ENCODE assay signal across 12 cellular contexts in genomic region chr12:6166808-6167207, GRCh38. TPM values are rescaled to one million over a fixed set of nuclear protein-coding genes. Genes with fewer than 3 reads are reported as not detected.
DNase-seq lines count a peak whose midpoint lies in the region; ATAC-seq, FAIRE-seq and TF ChIP-seq lines count a peak whose summit lies in the region.
"Had no signal": no experiment of that assay in that cellular context is flagged by ENCODE, and none has a peak within 500 bp of the region (broad histone marks: within the 10 kb centered on the region; RNA-seq: fewer than 3 reads in every experiment).

No MANE protein-coding gene starts in this region.

- H3K4me3 ChIP-seq in left ventricle myocardium inferior (no peak overlapping the region), K562 (no peak overlapping the region), mucosa of stomach (ENCODE audit: low read length) (no peak overlapping the region), upper lobe of right lung (no peak overlapping the region)
- H3K4me3 ChIP-seq: mucosa of descending colon had no signal

- H2AFZ ChIP-seq in K562 (ENCODE audit: low read depth, low read length) = no peak overlapping the region

- H4K20me1 ChIP-seq in K562 (replicated peaks; ENCODE audit: control insufficient read depth, insufficient read depth, low read length) = no peaks in the 10 kb centered on the region

- 66% methylated on average over 2 of the region's 6 CpGs for WGBS in K562 (ENCODE audit: insufficient coverage, low coverage, missing lambda C conversion rate)

- BruUV-seq in K562 (replicated peaks; lab: Mats Ljungman, UMichigan) = no TSS peak

- H3K9ac ChIP-seq in K562 (ENCODE audit: insufficient read depth in 1 of 2, low read depth in 2 of 2, low read length in 2 of 2) (peak overlapping the region; percentile 45 to 69; a peak in 2 of 4 replicates), mucosa of stomach (ENCODE audit: low read length) (peak overlapping the region; percentile 67)

- no peak overlapping the region for H3K4me2 ChIP-seq in K562 (ENCODE audit: insufficient read depth, low read length)

- H3K36me3 ChIP-seq in left ventricle myocardium inferior (no peaks in the 10 kb centered on the region), K562 (ENCODE audit: control insufficient read depth, insufficient read depth, low read length) (no peaks in the 10 kb centered on the region), mucosa of stomach (ENCODE audit: control insufficient read depth, insufficient read depth, low read length) (no peaks in the 10 kb centered on the region), upper lobe of right lung (no peaks in the 10 kb centered on the region)

- TF ChIP-seq EP300 in K562 (IDR thresholded peaks at IDR 0.05; ENCODE audit: low read length) = no peak

- no peaks in the 10 kb centered on the region for H3K27me3 ChIP-seq in left ventricle myocardium inferior (ENCODE audit: low read depth)
- no peaks in the 10 kb centered on the region for H3K27me3 ChIP-seq in K562 (ENCODE audit: control insufficient read depth in 2 of 2, insufficient read depth in 2 of 2, low read length in 2 of 2)
- no peaks in the 10 kb centered on the region for H3K27me3 ChIP-seq in mucosa of stomach (ENCODE audit: control insufficient read depth, insufficient read depth, low read length)
- no peaks in the 10 kb centered on the region for H3K27me3 ChIP-seq in upper lobe of right lung

- peak overlapping the region; percentile 72 for H3K27ac ChIP-seq in left ventricle myocardium inferior (replicated peaks)
- peak overlapping the region; percentile 94; the same call in 2 of the 3 replicates for H3K27ac ChIP-seq in K562 (ENCODE audit: extremely low read depth, low read depth, low read length)
- H3K27ac ChIP-seq in upper lobe of right lung = peak overlapping the region; percentile 81

- FAIRE-seq in K562 (lab: Jason Lieb, UNC) = no peak

- no peak for TF ChIP-seq CTCF in left ventricle myocardium inferior (IDR thresholded peaks at IDR 0.05; ENCODE audit: borderline replicate concordance)
- TF ChIP-seq CTCF in K562 (IDR thresholded peaks at IDR 0.05 in 2 of 3, conservative IDR thresholded peaks at IDR 0.05 in 1 of 3; ENCODE audit: insufficient read depth in 2 of 3, low read depth in 1 of 3, low read length in 3 of 3) = no peak
- TF ChIP-seq CTCF in upper lobe of right lung (IDR thresholded peaks at IDR 0.05) = no peak

- no peak for DNase-seq in left ventricle myocardium inferior
- no peak for DNase-seq in cardiac septum (ENCODE audit: low spot score)
- no peak for DNase-seq in K562 (ENCODE audit: extremely low read depth in 1 of 4, low spot score in 3 of 4)
- DNase-seq in upper lobe of right lung = peak; percentile 64
- DNase-seq in activated gamma-delta T cell treated with Interleukin-2 at 50 U/mL for 16 hours = no peak
- no peak for DNase-seq in SW480 (ENCODE audit: low spot score)
- DNase-seq: AML-193, foreskin melanocyte, mucosa of descending colon had no signal

- intact Hi-C loops in left ventricle myocardium inferior (cut with micrococcal nuclease) (no loop called here), cardiac septum (cut with DNase I) (loop anchor here (5.0 kb wide), 1 partner anchor 85 kb away; no protein-coding TSS in a partner anchor), K562 (cut with micrococcal nuclease) (no loop called here), upper lobe of right lung (cut with DNase I) (no loop called here)

- POLR2A ChIA-PET in K562 (lab: Yijun Ruan, JAX) = interaction anchor here (1.4 kb wide), 1 partner anchor 24 kb away, joined by 3 read pairs; no protein-coding TSS in a partner anchor

- H3K4me1 ChIP-seq in left ventricle myocardium inferior = peaks cover 24% of the 10 kb centered on the region
- H3K4me1 ChIP-seq in K562 (replicated peaks in 1 of 2; ENCODE audit: control insufficient read depth in 2 of 2, insufficient read depth in 2 of 2, low read length in 2 of 2) = peaks cover 18 to 21% of the 10 kb centered on the region in 2 experiments
- peaks cover 17% of the 10 kb centered on the region for H3K4me1 ChIP-seq in mucosa of stomach (ENCODE audit: control insufficient read depth, insufficient read depth, low read length)
- H3K4me1 ChIP-seq in upper lobe of right lung = peaks cover 20% of the 10 kb centered on the region

- no peaks in the 10 kb centered on the region for H3K79me2 ChIP-seq in K562 (ENCODE audit: control insufficient read depth, insufficient read depth, low read length)

- no peak for TF ChIP-seq POLR2A in K562 (conservative IDR thresholded peaks at IDR 0.05)

- in situ Hi-C loops in K562 (cut with MboI) = no loop called here

- ATAC-seq in K562 (no peak), upper lobe of right lung (no peak), GM21515 (IDR thresholded peaks at IDR 0.05; ENCODE audit: unreplicated experiment) (no peak)

- CTCF ChIA-PET in K562 (lab: Yijun Ruan, JAX; ENCODE audit: low intra/inter-chr PET ratio) = no interaction called here

- H3K9me1 ChIP-seq in K562 (ENCODE audit: control insufficient read depth, insufficient read depth, low read length) = no peaks in the 10 kb centered on the region

- TF ChIP-seq RAD21 in K562 (CRISPR knock-in tag; conservative IDR thresholded peaks at IDR 0.05 in 1 of 2, IDR thresholded peaks at IDR 0.05 in 1 of 2) = no peak

- H3K9me3 ChIP-seq in left ventricle myocardium inferior (replicated peaks) (no peaks in the 10 kb centered on the region), K562 (replicated peaks; ENCODE audit: control insufficient read depth, insufficient read depth, low read depth, low read length) (no peaks in the 10 kb centered on the region), mucosa of stomach (ENCODE audit: control insufficient read depth, low read length) (no peaks in the 10 kb centered on the region), upper lobe of right lung (no peaks in the 10 kb centered on the region)
- H3K9me3 ChIP-seq: mucosa of descending colon had no signal

TF ChIP-seq in K562, 482 proteins besides CTCF, POLR2A, EP300 and RAD21 (continues in another document):
- no peak for TF ChIP-seq FOS (IDR thresholded peaks at IDR 0.05; ENCODE audit: extremely low read depth, insufficient read length)
- no peak for TF ChIP-seq ZBTB17 (CRISPR knock-in tag; IDR thresholded peaks at IDR 0.05)
- no peak for TF ChIP-seq NR2F6 (CRISPR knock-in tag; IDR thresholded peaks at IDR 0.05)

RNA-seq across cellular contexts. Expression of gene CD9, which starts 33.4 kb away (rescaled TPM):
- total RNA-seq in left ventricle myocardium inferior (55.5 TPM), cardiac septum (70.2 TPM), K562 (2014; rRNA removed) (0.41 and 0.45 TPM in 2 replicates), K562 (2014; rRNA removed; fragmentation: Illumina TruSeq; extraction: Trizol) (0.29 and 0.62 TPM in 2 replicates), K562 (2015; rRNA removed; fragmentation: Illumina TruSeq; extraction: Trizol) (0.41 and 0.43 TPM in 2 replicates), K562 (2021) (1.2 and 2.0 TPM in 2 replicates), upper lobe of right lung (445 TPM)
- total RNA-seq in K562 (2011; cell fraction: chromatin; rRNA removed; ENCODE audit: low replicate concordance) = 1.1 and 6.1 TPM in 2 replicates
- total RNA-seq in K562 (2011; cell fraction: nucleolus; rRNA removed) = 2.9 and 5.0 TPM in 2 replicates
- 2.5 and 2.7 TPM in 2 replicates for total RNA-seq in K562 (2011; cell fraction: nucleoplasm; rRNA removed)
- polyA plus RNA-seq in K562 (2011; rRNA removed) (5.6 and 11.9 TPM in 2 replicates), K562 (2014; fragmentation: Illumina TruSeq; extraction: Trizol) (0.42 and 0.65 TPM in 2 replicates), K562 (2014; fragmentation: Nextera tagmentation; extraction: Ambion mirVana) (under 1 TPM; 0.59 to 0.74 TPM), K562 (2014; rRNA removed) (0.49 and 1.2 TPM in 2 replicates)
- polyA plus RNA-seq in K562 (2011; cell fraction: cytosol; rRNA removed) = 5.8 and 12.8 TPM in 2 replicates
- 3.2 and 8.1 TPM in 2 replicates for polyA plus RNA-seq in K562 (2011; cell fraction: nucleus; rRNA removed)
- polyA plus RNA-seq in K562 (2012) = 1.2 and 1.3 TPM in 2 replicates
- 6.0 and 10.7 TPM in 2 replicates for polyA minus RNA-seq in K562 (2011; rRNA and poly(A)+ RNA removed)
- polyA minus RNA-seq in K562 (2011; cell fraction: cytosol; rRNA and poly(A)+ RNA removed) = 2.6 and 6.0 TPM in 2 replicates
- polyA minus RNA-seq in K562 (2011; cell fraction: nucleus; rRNA and poly(A)+ RNA removed) = 2.2 and 4.1 TPM in 2 replicates

RNA-seq across cellular contexts. Expression of gene VWF, which starts 42.3 kb away (rescaled TPM):
- total RNA-seq in left ventricle myocardium inferior (250 TPM), cardiac septum (350 TPM), K562 (2014; rRNA removed) (not detected in 2 replicates), K562 (2014; rRNA removed; fragmentation: Illumina TruSeq; extraction: Trizol) (not detected in 2 replicates), K562 (2015; rRNA removed; fragmentation: Illumina TruSeq; extraction: Trizol) (not detected in 2 replicates), K562 (2021) (0.40 and 0.53 TPM in 2 replicates), upper lobe of right lung (729 TPM)
- total RNA-seq in K562 (2011; cell fraction: chromatin; rRNA removed; ENCODE audit: low replicate concordance) = 0.02 TPM in 1 of 2 replicates, not detected in the other
- total RNA-seq in K562 (2011; cell fraction: nucleolus; rRNA removed) = 0.33 TPM in 1 of 2 replicates, not detected in the other
- total RNA-seq in K562 (2011; cell fraction: nucleoplasm; rRNA removed) = not detected in 2 replicates
- polyA plus RNA-seq in K562 (2011; rRNA removed) (not detected in 2 replicates), K562 (2014; fragmentation: Illumina TruSeq; extraction: Trizol) (not detected in 2 replicates), K562 (2014; fragmentation: Nextera tagmentation; extraction: Ambion mirVana) (not detected), K562 (2014; rRNA removed) (not detected in 2 replicates)
- polyA plus RNA-seq in K562 (2011; cell fraction: cytosol; rRNA removed) = 0.04 and 0.07 TPM in 2 replicates
- 0.01 TPM in 2 replicates for polyA plus RNA-seq in K562 (2011; cell fraction: nucleus; rRNA removed)
- 0.01 TPM in 2 replicates for polyA plus RNA-seq in K562 (2012)
- polyA minus RNA-seq in K562 (2011; rRNA and poly(A)+ RNA removed) = not detected in 2 replicates
- not detected in 2 replicates for polyA minus RNA-seq in K562 (2011; cell fraction: cytosol; rRNA and poly(A)+ RNA removed)
- not detected in 2 replicates for polyA minus RNA-seq in K562 (2011; cell fraction: nucleus; rRNA and poly(A)+ RNA removed)
- total RNA-seq: activated CD4-positive, alpha-beta memory T cell treated with anti-CD3 and anti-CD28 coated beads for 36 hours had no signal

Comparison
In these comparisons a context has a peak if more than half of its experiments do, and no peak if none do; other contexts are left out.
1. RNA of gene VWF, which starts 42.3 kb away (total RNA-seq): 729 TPM in upper lobe of right lung (single experiment), 350 TPM in cardiac septum (single experiment) and 250 TPM in left ventricle myocardium inferior (single experiment); 0.02 to 0.53 TPM in K562; every median in the first group is over 100 times any median in the second.
2. Peak in every context shown above with its lines, with median percentiles within 50 percentile points of each other: H3K27ac ChIP-seq.